ENCODE assay signal across 8 cellular contexts in the genomic region with DNA sequence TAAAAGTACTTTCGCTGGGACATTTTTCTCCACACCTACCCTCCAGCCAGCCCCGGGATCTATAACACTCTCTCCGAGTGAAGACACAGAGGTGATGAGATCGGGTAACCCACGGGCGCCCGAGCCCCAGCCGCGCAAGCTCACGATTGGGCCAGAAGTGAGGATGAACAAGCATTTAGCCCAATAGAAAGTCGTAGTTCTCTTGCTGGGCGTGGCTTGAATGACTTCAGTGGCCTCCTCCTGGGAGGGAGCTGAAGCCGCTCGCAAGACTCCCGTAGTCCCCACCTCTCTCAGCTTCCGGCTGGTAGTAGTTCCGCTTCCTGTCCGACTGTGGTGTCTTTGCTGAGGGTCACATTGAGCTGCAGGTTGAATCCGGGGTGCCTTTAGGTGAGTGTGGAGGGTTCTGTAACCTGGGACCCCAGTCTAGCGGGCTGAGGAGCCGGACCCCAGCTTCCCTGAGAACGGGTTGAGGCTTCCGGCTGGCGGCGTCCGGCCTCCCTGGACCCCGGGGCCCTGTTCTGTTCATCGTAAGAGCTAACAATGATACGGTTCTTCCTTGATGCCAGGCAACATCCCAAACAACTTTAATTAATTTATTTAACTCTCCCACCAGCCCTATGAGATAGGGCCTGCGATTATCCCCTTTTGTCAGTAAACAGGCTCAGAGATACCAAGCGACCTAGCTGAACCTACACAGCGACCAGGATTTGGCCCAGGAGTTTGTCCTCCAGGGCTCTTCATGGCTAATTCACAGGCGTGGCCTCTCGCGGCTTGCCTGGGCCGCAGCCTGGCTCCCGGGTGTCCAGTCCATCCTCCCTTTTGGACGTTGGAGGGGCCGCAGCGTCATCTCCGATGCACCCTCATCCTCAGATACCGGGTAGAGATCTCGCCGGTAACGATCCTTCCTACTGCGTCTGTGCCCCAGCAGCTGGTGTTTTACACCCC. TPM values are rescaled to one million over a fixed set of nuclear protein-coding genes. Genes with fewer than 3 reads are reported as not detected.
DNase-seq lines count a peak whose midpoint lies in the region; ATAC-seq lines count a peak whose summit lies in the region.

A gene with protein sequence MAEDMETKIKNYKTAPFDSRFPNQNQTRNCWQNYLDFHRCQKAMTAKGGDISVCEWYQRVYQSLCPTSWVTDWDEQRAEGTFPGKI (plus strand): TSS at position 307 of the 945 bp plus-strand sequence. CDS start 2,921 bp downstream, outside the sequence.

- H3K4me1 ChIP-seq in NT2/D1 (ENCODE audit: insufficient read depth, insufficient read length) = peaks cover 3% of the 10 kb centered on the region
- H3K4me1 ChIP-seq in endocrine pancreas (ENCODE audit: control insufficient read depth, insufficient read depth, low read length) = no peaks in the 10 kb centered on the region
- peaks cover 4% of the 10 kb centered on the region for H3K4me1 ChIP-seq in mesendoderm (ENCODE audit: control insufficient read depth, low read depth, low read length)

- H3K36me3 ChIP-seq in NT2/D1 (ENCODE audit: insufficient read depth, insufficient read length, low read length) = peaks cover 16% of the 10 kb centered on the region
- H3K36me3 ChIP-seq in endocrine pancreas (ENCODE audit: control insufficient read depth, insufficient read depth, low read length) = no peaks in the 10 kb centered on the region
- H3K36me3 ChIP-seq in mesendoderm (ENCODE audit: control insufficient read depth, insufficient read depth, low read length) = no peaks in the 10 kb centered on the region

- no peaks in the 10 kb centered on the region for H3K9me3 Mint-ChIP-seq in activated CD8-positive, alpha-beta memory T cell treated with anti-CD3 and anti-CD28 coated beads, Interleukin-2, amount 10 ng/mL, durations not matched to agents 7 days and 5 days (ENCODE audit: low read depth)

- peak; percentile 50 for ATAC-seq in GM21367 (IDR thresholded peaks at IDR 0.05; ENCODE audit: unreplicated experiment)
- ATAC-seq in activated CD8-positive, alpha-beta memory T cell treated with anti-CD3 and anti-CD28 coated beads, Interleukin-2, amount 10 ng/mL, durations not matched to agents 7 days and 5 days = peak; percentile 72

- H4K5ac ChIP-seq in mesendoderm (ENCODE audit: low read length) = no peak within 1 kb of the TSS

- H3K4me1 Mint-ChIP-seq in activated CD8-positive, alpha-beta memory T cell treated with anti-CD3 and anti-CD28 coated beads, Interleukin-2, amount 10 ng/mL, durations not matched to agents 7 days and 5 days = peaks cover 44% of the 10 kb centered on the region

- peak within 1 kb of the TSS; percentile 46 for H3K4ac ChIP-seq in mesendoderm (ENCODE audit: low read depth, low read length)

- H3K9ac ChIP-seq in NT2/D1 (ENCODE audit: insufficient read length, low read depth) = peak within 1 kb of the TSS; percentile 92
- peak within 1 kb of the TSS; percentile 83 for H3K9ac ChIP-seq in endocrine pancreas (ENCODE audit: control insufficient read depth, insufficient read depth, low read length)
- H3K9ac ChIP-seq in mesendoderm (ENCODE audit: low read length) = peak within 1 kb of the TSS; percentile 86

- H3K9me3 ChIP-seq in NT2/D1 (ENCODE audit: insufficient read depth, low read length) = no peaks in the 10 kb centered on the region
- H3K9me3 ChIP-seq in endocrine pancreas (ENCODE audit: control insufficient read depth, low read length) = no peaks in the 10 kb centered on the region

- no CpG with 5 or more reads among the region's 46 CpGs for WGBS in mesendoderm (ENCODE audit: extremely low coverage, insufficient coverage, low lambda C conversion rate)

- H3K18ac ChIP-seq in mesendoderm (ENCODE audit: low read length) = peak within 1 kb of the TSS; percentile 81

- H3K27ac Mint-ChIP-seq in activated CD8-positive, alpha-beta memory T cell treated with anti-CD3 and anti-CD28 coated beads, Interleukin-2, amount 10 ng/mL, durations not matched to agents 7 days and 5 days = peak within 1 kb of the TSS; percentile 93

- H3K4me3 ChIP-seq in NT2/D1 (ENCODE audit: insufficient read length, low read depth) (peak within 1 kb of the TSS; percentile 88), endocrine pancreas (ENCODE audit: control insufficient read depth, insufficient read depth, low read length) (peak within 1 kb of the TSS; percentile 33), mesendoderm (ENCODE audit: low read length) (peak within 1 kb of the TSS; percentile 87)

- H3K4me2 ChIP-seq in mesendoderm (ENCODE audit: low read length) = peak within 1 kb of the TSS; percentile 95

- H2AK5ac ChIP-seq in mesendoderm (ENCODE audit: low read length) = no peak within 1 kb of the TSS

- H3K36me3 Mint-ChIP-seq in activated CD8-positive, alpha-beta memory T cell treated with anti-CD3 and anti-CD28 coated beads, Interleukin-2, amount 10 ng/mL, durations not matched to agents 7 days and 5 days = peaks cover 16% of the 10 kb centered on the region

- no peak within 1 kb of the TSS for H3K23ac ChIP-seq in mesendoderm (ENCODE audit: low read length)

- no peak within 1 kb of the TSS for H2BK5ac ChIP-seq in mesendoderm (ENCODE audit: low read length)

- H3K27me3 ChIP-seq in NT2/D1 (ENCODE audit: insufficient read depth, insufficient read length) (no peaks in the 10 kb centered on the region), endocrine pancreas (ENCODE audit: control insufficient read depth, insufficient read depth, low read length) (no peaks in the 10 kb centered on the region), mesendoderm (ENCODE audit: insufficient read depth, low read length, poor library complexity) (no peaks in the 10 kb centered on the region)

- no peak within 1 kb of the TSS for H3K27ac ChIP-seq in mesendoderm (ENCODE audit: low read depth, low read length)

- H3K79me2 ChIP-seq in mesendoderm (ENCODE audit: control insufficient read depth, insufficient read depth, low read length) = peaks cover 9% of the 10 kb centered on the region

- no peak within 1 kb of the TSS for H2BK15ac ChIP-seq in mesendoderm (replicated peaks; ENCODE audit: low read depth)

- no peak within 1 kb of the TSS for H2BK120ac ChIP-seq in mesendoderm (ENCODE audit: low read depth, low read length)

- peak within 1 kb of the TSS; percentile 95 for H3K56ac ChIP-seq in mesendoderm (ENCODE audit: low read length)

- H3K79me1 ChIP-seq in mesendoderm (ENCODE audit: low read length) = peaks cover 11% of the 10 kb centered on the region

- peak within 1 kb of the TSS; percentile 96 for H3K4me3 Mint-ChIP-seq in activated CD8-positive, alpha-beta memory T cell treated with anti-CD3 and anti-CD28 coated beads, Interleukin-2, amount 10 ng/mL, durations not matched to agents 7 days and 5 days

- CTCF ChIA-PET in activated CD8-positive, alpha-beta memory T cell treated with anti-CD3 and anti-CD28 coated beads, Interleukin-2, amount 10 ng/mL, durations not matched to agents 7 days and 5 days (lab: Charles Lee) = interaction anchor here (0.5 to 2.1 kb wide), 9 partner anchors 13 to 522 kb away, joined by 3 to 13 read pairs (median 4); a partner anchor contains a TSS

- no peaks in the 10 kb centered on the region for H3K27me3 Mint-ChIP-seq in activated CD8-positive, alpha-beta memory T cell treated with anti-CD3 and anti-CD28 coated beads, Interleukin-2, amount 10 ng/mL, durations not matched to agents 7 days and 5 days

- H4K8ac ChIP-seq in mesendoderm (ENCODE audit: low read depth, low read length) = no peak within 1 kb of the TSS

- DNase-seq in COLO668 (lab: John Stamatoyannopoulos, UW; ENCODE audit: unreplicated experiment) (peak; percentile 94), HUDEP-2 (lab: John Stamatoyannopoulos, UW; ENCODE audit: unreplicated experiment in 76 of 76) (peak in 75 of 76 experiments; percentile 70 to 99 (median 97)), NT2/D1 (ENCODE audit: low read depth, low spot score) (peak; percentile 82), mesendoderm (peak; percentile 99)
- peak; percentile 98 for DNase-seq in activated CD8-positive, alpha-beta memory T cell treated with anti-CD3 and anti-CD28 coated beads, Interleukin-2, amount 10 ng/mL, durations not matched to agents 7 days and 5 days
- DNase-seq in stimulated activated CD8-positive, alpha-beta memory T cell treated with anti-CD3 and anti-CD28 coated beads, Interleukin-15, amount 100 ng/mL, for 1 hour (ENCODE audit: low read depth) = peak; percentile 78

RNA-seq across cellular contexts. Expression of the gene that starts here (rescaled TPM):
- 100 to 1,000 TPM; 394 to 417 TPM for total RNA-seq in activated CD8-positive, alpha-beta memory T cell treated with anti-CD3 and anti-CD28 coated beads, Interleukin-2, amount 10 ng/mL, durations not matched to agents 7 days and 5 days
- polyA plus RNA-seq in mesendoderm (2013, experiment 1 of 2) = 609 TPM
- polyA plus RNA-seq in mesendoderm (2013, experiment 2 of 2) = 620 TPM

Comparison
In these comparisons a context has a peak if more than half of its experiments do, and no peak if none do; other contexts are left out.
1. H3K4me3 ChIP-seq: peak in every context shown above with its lines; median percentile 88 in NT2/D1; 87 in mesendoderm; 33 in endocrine pancreas.